Comparison of ENCODE assay signal across 12 cellular contexts in genomic region chr16:71460246-71460645, GRCh38. TPM values are rescaled to one million over a fixed set of nuclear protein-coding genes. Genes with fewer than 3 reads are reported as not detected.
A peak's percentile ranks its signal among the peaks of the same experiment; 100 is the strongest.
DNase-seq lines count a peak whose midpoint lies in the region; ATAC-seq and TF ChIP-seq lines count a peak whose summit lies in the region.
"Had no signal": no experiment of that assay in that cellular context is flagged by ENCODE, and none has a peak within 500 bp of the region (broad histone marks: within the 10 kb centered on the region; RNA-seq: fewer than 3 reads in every experiment).

No MANE protein-coding gene starts in this region.

- H2BK20ac ChIP-seq in H9 (ENCODE audit: low read depth, low read length, poor library complexity, severe bottlenecking), result no peak overlapping the region

- no peak overlapping the region for H3T11ph ChIP-seq in H9 (ENCODE audit: low read length)

- no peaks in the 10 kb centered on the region for H3K27me3 Mint-ChIP-seq in H9 (ENCODE audit: low read depth)
- H3K27me3 Mint-ChIP-seq in activated naive CD8-positive, alpha-beta T cell treated with anti-CD3 and anti-CD28 coated beads, Interleukin-2, amount 50 U/mL, for 24 hours, result no peaks in the 10 kb centered on the region

- H3K4ac ChIP-seq in H9 (ENCODE audit: low read depth, low read length), result no peak overlapping the region

- H3K27ac ChIP-seq in H9 (ENCODE audit: insufficient read length, low read depth, low read length) (no peak overlapping the region), iPS-20b (ENCODE audit: low read length) (no peak overlapping the region)
- H3K27ac ChIP-seq: adrenal gland, gastrocnemius medialis, KMS-11 had no signal

- WGBS in H9 (ENCODE audit: extremely low coverage, insufficient read length, low lambda C conversion rate), result no CpG with 5 or more reads among the region's 4 CpGs

- peak overlapping the region; percentile 94 to 96; a peak in 4 of 5 replicates for H3K4me3 Mint-ChIP-seq in H9
- peak overlapping the region; percentile 89 for H3K4me3 Mint-ChIP-seq in activated naive CD8-positive, alpha-beta T cell treated with anti-CD3 and anti-CD28 coated beads, Interleukin-2, amount 50 U/mL, for 24 hours

- no peak overlapping the region for H3K56ac ChIP-seq in H9 (ENCODE audit: insufficient read length, low read depth, low read length)

- ATAC-seq in activated naive CD8-positive, alpha-beta T cell treated with anti-CD3 and anti-CD28 coated beads, Interleukin-2, amount 50 U/mL, for 24 hours, result no peak
- ATAC-seq in GM21825 (IDR thresholded peaks at IDR 0.05; ENCODE audit: unreplicated experiment), result no peak
- ATAC-seq: gastrocnemius medialis had no signal

- H3K27me3 ChIP-seq in H9 (ENCODE audit: insufficient read depth, low read length) (no peaks in the 10 kb centered on the region), iPS-20b (ENCODE audit: insufficient read depth, low read length) (no peaks in the 10 kb centered on the region)
- H3K27me3 ChIP-seq: adrenal gland, gastrocnemius medialis had no signal

- no peak overlapping the region for H3K18ac ChIP-seq in H9 (ENCODE audit: insufficient read length, low read depth, low read length)

- H3K23ac ChIP-seq in H9 (ENCODE audit: insufficient read length, low read depth, low read length), result no peak overlapping the region

- no peak for TF ChIP-seq CTCF in AG04449 (IDR thresholded peaks at IDR 0.05; ENCODE audit: insufficient read depth, low read length, missing control alignments)
- TF ChIP-seq CTCF in H9 (conservative IDR thresholded peaks at IDR 0.05), result no peak

- no peak overlapping the region for H3K14ac ChIP-seq in H9 (ENCODE audit: insufficient read depth, low read length)

- H2BK5ac ChIP-seq in H9 (ENCODE audit: insufficient read length, low read length), result no peak overlapping the region

- no peak overlapping the region for H2BK12ac ChIP-seq in H9 (ENCODE audit: insufficient read length, low read depth, low read length)

- H4K5ac ChIP-seq in H9 (ENCODE audit: insufficient read length, low read depth, low read length), result no peak overlapping the region

- no peaks in the 10 kb centered on the region for H3K36me3 ChIP-seq in iPS-20b (ENCODE audit: insufficient read depth, low read depth, low read length)

- H3K9me3 ChIP-seq in H9 (ENCODE audit: control insufficient read depth, low read depth, low read length), result no peaks in the 10 kb centered on the region
- no peaks in the 10 kb centered on the region for H3K9me3 ChIP-seq in iPS-20b (ENCODE audit: insufficient read depth, low read depth, low read length)
- H3K9me3 ChIP-seq: adrenal gland, gastrocnemius medialis had no signal

- DNase-seq in AG04449 (ENCODE audit: low read depth, low spot score), result peak; percentile 73
- no peak for DNase-seq in H9
- DNase-seq in activated naive CD8-positive, alpha-beta T cell treated with anti-CD3 and anti-CD28 coated beads, Interleukin-2, amount 50 U/mL, for 24 hours, result no peak
- DNase-seq in T-helper 2 cell, result no peak
- no peak for DNase-seq in stimulated activated CD4-positive, alpha-beta T cell treated with anti-CD3 and anti-CD28 coated beads, Interleukin-4, amount 100 ng/mL, for 4 hours
- DNase-seq in activated effector memory CD4-positive, alpha-beta T cell treated with Interleukin-2 at 50 U/mL for 16 hours, result no peak
- DNase-seq: adrenal gland, gastrocnemius medialis, NCI-H748 treated with DMSO at 0.1 percent for 48 hours had no signal

- H3K27ac Mint-ChIP-seq in H9, result no peak overlapping the region
- H3K27ac Mint-ChIP-seq in activated naive CD8-positive, alpha-beta T cell treated with anti-CD3 and anti-CD28 coated beads, Interleukin-2, amount 50 U/mL, for 24 hours, result no peak overlapping the region

- H3K79me2 ChIP-seq in H9 (ENCODE audit: insufficient read depth, low read length), result peaks cover 4% of the 10 kb centered on the region; the same call in 1 of the 2 replicates

- no peak overlapping the region for H2BK120ac ChIP-seq in H9 (ENCODE audit: low read depth, low read length, poor library complexity, severe bottlenecking)

- peaks cover 3% of the 10 kb centered on the region for H3K23me2 ChIP-seq in H9 (ENCODE audit: insufficient read length, low read depth, low read length, poor library complexity, severe bottlenecking)

- no peak overlapping the region for H4K8ac ChIP-seq in H9 (replicated peaks; ENCODE audit: insufficient read length, low read depth, low read length)

- no peaks in the 10 kb centered on the region; a peak in 1 of 5 replicates for H3K9me3 Mint-ChIP-seq in H9
- no peaks in the 10 kb centered on the region for H3K9me3 Mint-ChIP-seq in activated naive CD8-positive, alpha-beta T cell treated with anti-CD3 and anti-CD28 coated beads, Interleukin-2, amount 50 U/mL, for 24 hours

- peaks cover 10 to 13% (median 10%) of the 10 kb centered on the region in 3 experiments; a peak in 6 of 7 replicates for H3K36me3 Mint-ChIP-seq in H9 (ENCODE audit: insufficient read depth in 1 of 3, low read depth in 3 of 3)
- peaks cover 15% of the 10 kb centered on the region for H3K36me3 Mint-ChIP-seq in activated naive CD8-positive, alpha-beta T cell treated with anti-CD3 and anti-CD28 coated beads, Interleukin-2, amount 50 U/mL, for 24 hours (ENCODE audit: low read depth)

- no peaks in the 10 kb centered on the region for H4K20me1 ChIP-seq in H9 (ENCODE audit: control insufficient read depth, insufficient read depth, insufficient read length)

- H3K4me1 ChIP-seq in H9 (ENCODE audit: insufficient read depth, low read length), result no peaks in the 10 kb centered on the region; the same call in 1 of the 2 replicates
- no peaks in the 10 kb centered on the region; the same call in 1 of the 2 replicates for H3K4me1 ChIP-seq in iPS-20b (ENCODE audit: insufficient read depth, low read length)

- peaks cover 13 to 20% of the 10 kb centered on the region in 2 experiments for H3K4me1 Mint-ChIP-seq in H9
- H3K4me1 Mint-ChIP-seq in activated naive CD8-positive, alpha-beta T cell treated with anti-CD3 and anti-CD28 coated beads, Interleukin-2, amount 50 U/mL, for 24 hours, result peaks cover 21% of the 10 kb centered on the region

- no peak overlapping the region for H4K91ac ChIP-seq in H9 (ENCODE audit: insufficient read length, low read depth, low read length)

- H3K79me1 ChIP-seq in H9 (ENCODE audit: insufficient read depth, low read depth, low read length, poor library complexity, severe bottlenecking), result no peaks in the 10 kb centered on the region

- POLR2A ChIA-PET in AG04449 (lab: Yijun Ruan, JAX), result interaction anchor here (1.2 kb wide), 2 partner anchors 14 to 24 kb away, joined by 6 to 8 read pairs; no protein-coding TSS in a partner anchor

- no peak overlapping the region for H2AK5ac ChIP-seq in H9 (ENCODE audit: insufficient read length, low read length)

- CTCF ChIA-PET in AG04449 (lab: Yijun Ruan, JAX), result interaction anchor here (1.0 to 4.5 kb wide), 6 partner anchors 14 to 48 kb away, joined by 3 to 21 read pairs (median 7); no protein-coding TSS in a partner anchor

- no peak overlapping the region for H2AFZ ChIP-seq in H9 (ENCODE audit: low read length)

- no peak overlapping the region for H3K4me2 ChIP-seq in H9 (ENCODE audit: insufficient read depth, insufficient read length, low read length)

- H3K9ac ChIP-seq in H9 (ENCODE audit: extremely low read depth, insufficient read length, low read length) (no peak overlapping the region), iPS-20b (ENCODE audit: low read depth, low read length) (no peak overlapping the region)
- H3K9ac ChIP-seq: KMS-11 had no signal

- H2BK15ac ChIP-seq in H9 (ENCODE audit: low read depth, low read length), result no peak overlapping the region

- H3K4me3 ChIP-seq in AG04449 (ENCODE audit: low read depth, low read length) (peak overlapping the region; percentile 10; the same call in 1 of the 2 replicates), iPS-20b (ENCODE audit: low read length) (0 out of 2 replicates have a peak overlapping the region, but pooled peaks have one; percentile 90)
- H3K4me3 ChIP-seq: adrenal gland had no signal

RNA-seq across cellular contexts. Expression of gene ZNF23, which starts 1.8 kb away (rescaled TPM):
- 9.6 and 10.1 TPM in 2 replicates for total RNA-seq in H9 (2021)

RNA-seq across cellular contexts. Expression of gene TLE7, which starts 18.4 kb away (rescaled TPM):
- not detected in 2 replicates for total RNA-seq in H9 (2021)
- total RNA-seq: adrenal gland, gastrocnemius medialis had no signal

RNA-seq across cellular contexts. Expression of gene ZNF19, which starts 28.9 kb away (rescaled TPM):
- total RNA-seq in H9 (2021), result 4.2 and 4.7 TPM in 2 replicates
